ENCODE assay signal across 10 cellular contexts in the genomic region with DNA sequence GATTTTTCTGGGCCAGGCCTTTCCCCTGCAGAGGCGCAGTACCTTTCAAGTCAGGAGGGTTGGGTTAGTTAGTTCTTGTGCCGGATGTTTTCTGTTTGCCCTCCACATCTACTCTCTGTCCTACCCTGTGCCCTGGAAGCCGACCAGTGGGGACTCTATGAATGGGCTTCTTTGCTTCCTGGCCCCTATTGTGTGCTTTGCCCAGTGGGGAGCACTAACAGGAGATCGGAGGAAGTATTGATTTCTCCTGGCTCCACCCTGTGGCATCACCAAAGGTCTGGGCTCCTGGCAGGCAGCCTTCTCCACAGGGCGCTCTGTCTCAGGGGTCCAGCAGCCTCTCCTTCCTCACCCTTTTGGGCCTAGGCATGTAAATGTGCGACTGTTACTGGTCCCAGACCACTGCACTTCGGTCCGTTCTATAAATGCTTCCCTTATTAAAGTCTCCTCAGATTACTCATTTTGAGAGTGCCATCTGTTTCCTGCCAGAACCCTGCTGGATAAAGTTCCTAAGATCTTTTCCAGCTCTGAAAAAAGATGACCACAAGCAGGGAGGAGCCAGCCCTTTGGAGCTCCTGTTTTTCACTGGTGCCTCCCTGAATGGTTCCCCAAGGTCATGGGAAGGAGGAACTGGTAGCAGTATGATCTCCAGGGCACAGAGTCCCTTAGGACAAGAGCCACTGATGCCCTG. TPM values are rescaled to one million over a fixed set of nuclear protein-coding genes. Genes with fewer than 3 reads are reported as not detected.
DNase-seq lines count a peak whose midpoint lies in the region; ATAC-seq and TF ChIP-seq lines count a peak whose summit lies in the region.
"Had no signal": no experiment of that assay in that cellular context is flagged by ENCODE, and none has a peak within 500 bp of the region (broad histone marks: within the 10 kb centered on the region; RNA-seq: fewer than 3 reads in every experiment).

No MANE protein-coding gene starts in this region.

- no peak overlapping the region for H3K4me2 ChIP-seq in mesenchymal stem cell (ENCODE audit: low read length, poor library complexity, severe bottlenecking)
- H3K4me2 ChIP-seq: PC-9 had no signal

- H3K36me3 Mint-ChIP-seq in natural killer cell treated with Interleukin-12 subunit alpha and Interleukin-12 subunit beta and Interleukin-15 and Interleukin-18, amount 100 ng/mL, for 72 hours: no peaks in the 10 kb centered on the region
- H3K36me3 Mint-ChIP-seq in natural killer cell: no peaks in the 10 kb centered on the region
- H3K36me3 Mint-ChIP-seq in activated CD8-positive, alpha-beta T cell treated with anti-CD3 and anti-CD28 coated beads, Interleukin-2, amount 10 ng/mL, durations not matched to agents 7 days and 5 days (ENCODE audit: low read depth): no peaks in the 10 kb centered on the region

- H3K14ac ChIP-seq in mesenchymal stem cell (ENCODE audit: low read length in 2 of 2): no peak overlapping the region

- H3K9me3 ChIP-seq in mesenchymal stem cell (ENCODE audit: control insufficient read depth, low read length) (no peaks in the 10 kb centered on the region), vagina (no peaks in the 10 kb centered on the region)

- intact Hi-C loops in natural killer cell (cut with micrococcal nuclease) (no loop called here), vagina (cut with DNase I) (no loop called here)

- no peak for DNase-seq in natural killer cell treated with Interleukin-12 subunit alpha and Interleukin-12 subunit beta and Interleukin-15 and Interleukin-18, amount 100 ng/mL, for 72 hours (ENCODE audit: low spot score)
- DNase-seq in natural killer cell (no peak), cerebellar cortex (ENCODE audit: low spot score) (peak; percentile 71), mesenchymal stem cell (peak; percentile 87), vagina (ENCODE audit: extremely low spot score in 2 of 2) (no peak), NOMO-1 (lab: John Stamatoyannopoulos, UW; ENCODE audit: unreplicated experiment in 2 of 2) (no peak)
- DNase-seq in activated CD8-positive, alpha-beta T cell treated with anti-CD3 and anti-CD28 coated beads, Interleukin-2, amount 10 ng/mL, durations not matched to agents 7 days and 5 days: no peak
- DNase-seq: occipital lobe, PC-9 had no signal

- peak overlapping the region; percentile 65 for H2BK120ac ChIP-seq in mesenchymal stem cell (ENCODE audit: low read depth, low read length)

- peak overlapping the region; percentile 95 for H4K91ac ChIP-seq in mesenchymal stem cell (ENCODE audit: low read length)

- CTCF ChIA-PET in activated CD8-positive, alpha-beta T cell treated with anti-CD3 and anti-CD28 coated beads, Interleukin-2, amount 10 ng/mL, durations not matched to agents 7 days and 5 days (lab: Charles Lee): interaction anchor here (0.8 to 2.1 kb wide), 5 partner anchors 11 to 69 kb away, joined by 3 to 8 read pairs (median 3); no protein-coding TSS in a partner anchor

- peaks cover 5 to 7% of the 10 kb centered on the region in 2 experiments for H3K36me3 ChIP-seq in mesenchymal stem cell (ENCODE audit: control insufficient read depth in 1 of 2, insufficient read depth in 2 of 2, low read depth in 1 of 2, low read length in 2 of 2)
- H3K36me3 ChIP-seq in vagina: no peaks in the 10 kb centered on the region

- peaks cover 28 to 50% of the 10 kb centered on the region in 2 donors for H3K4me1 Mint-ChIP-seq in natural killer cell treated with Interleukin-12 subunit alpha and Interleukin-12 subunit beta and Interleukin-15 and Interleukin-18, amount 100 ng/mL, for 72 hours (ENCODE audit: low read depth in 2 of 2)
- peaks cover 23 to 26% of the 10 kb centered on the region in 2 donors for H3K4me1 Mint-ChIP-seq in natural killer cell
- peaks cover 72% of the 10 kb centered on the region for H3K4me1 Mint-ChIP-seq in activated CD8-positive, alpha-beta T cell treated with anti-CD3 and anti-CD28 coated beads, Interleukin-2, amount 10 ng/mL, durations not matched to agents 7 days and 5 days (ENCODE audit: low read depth)

- peaks cover 6 to 12% of the 10 kb centered on the region in 2 donors for H3K27me3 Mint-ChIP-seq in natural killer cell treated with Interleukin-12 subunit alpha and Interleukin-12 subunit beta and Interleukin-15 and Interleukin-18, amount 100 ng/mL, for 72 hours
- peaks cover 3 to 12% of the 10 kb centered on the region in 2 donors for H3K27me3 Mint-ChIP-seq in natural killer cell (ENCODE audit: low read depth in 2 of 2)
- peaks cover 18% of the 10 kb centered on the region for H3K27me3 Mint-ChIP-seq in activated CD8-positive, alpha-beta T cell treated with anti-CD3 and anti-CD28 coated beads, Interleukin-2, amount 10 ng/mL, durations not matched to agents 7 days and 5 days (ENCODE audit: low read depth)

- TF ChIP-seq CTCF in natural killer cell (IDR thresholded peaks at IDR 0.05) (no peak), vagina (IDR thresholded peaks at IDR 0.05) (no peak)

- H3K27ac Mint-ChIP-seq in natural killer cell treated with Interleukin-12 subunit alpha and Interleukin-12 subunit beta and Interleukin-15 and Interleukin-18, amount 100 ng/mL, for 72 hours: peak overlapping the region; percentile 39 to 45
- no peak overlapping the region for H3K27ac Mint-ChIP-seq in natural killer cell
- H3K27ac Mint-ChIP-seq in activated CD8-positive, alpha-beta T cell treated with anti-CD3 and anti-CD28 coated beads, Interleukin-2, amount 10 ng/mL, durations not matched to agents 7 days and 5 days: no peak overlapping the region

- no peak for ATAC-seq in natural killer cell treated with Interleukin-12 subunit alpha and Interleukin-12 subunit beta and Interleukin-15 and Interleukin-18, amount 100 ng/mL, for 72 hours
- ATAC-seq in natural killer cell (no peak), GM21390 (IDR thresholded peaks at IDR 0.05; ENCODE audit: unreplicated experiment) (no peak)
- no peak for ATAC-seq in activated CD8-positive, alpha-beta T cell treated with anti-CD3 and anti-CD28 coated beads, Interleukin-2, amount 10 ng/mL, durations not matched to agents 7 days and 5 days

- peak overlapping the region; percentile 35 to 84 for H3K4ac ChIP-seq in mesenchymal stem cell (ENCODE audit: low read depth in 1 of 2, low read length in 2 of 2)

- TF ChIP-seq POLR2A in vagina (IDR thresholded peaks at IDR 0.05): no peak

- H2AK5ac ChIP-seq in mesenchymal stem cell (ENCODE audit: low read length, severe bottlenecking): peak overlapping the region; percentile 66

- peak overlapping the region; percentile 39 for H2BK15ac ChIP-seq in mesenchymal stem cell (ENCODE audit: low read depth, poor library complexity, severe bottlenecking)

- no peak overlapping the region for H2AFZ ChIP-seq in mesenchymal stem cell (ENCODE audit: low read depth, low read length)
- H2AFZ ChIP-seq: PC-9 had no signal

- peak overlapping the region; percentile 39 for H3K27ac ChIP-seq in mesenchymal stem cell (ENCODE audit: low read length, poor library complexity, severe bottlenecking)
- peak overlapping the region; percentile 73 for H3K27ac ChIP-seq in vagina
- H3K27ac ChIP-seq: PC-9 had no signal

- peak overlapping the region; percentile 87 for H4K8ac ChIP-seq in mesenchymal stem cell (ENCODE audit: low read length)

- H3K18ac ChIP-seq in mesenchymal stem cell (ENCODE audit: low read depth in 1 of 2, low read length in 2 of 2): peak overlapping the region; percentile 86 to 89

- H2BK12ac ChIP-seq in mesenchymal stem cell (ENCODE audit: low read length in 2 of 2): peak overlapping the region; percentile 32 to 96

- H3K9ac ChIP-seq in mesenchymal stem cell (ENCODE audit: low read length): no peak overlapping the region

- peaks cover 33% of the 10 kb centered on the region for H3K79me1 ChIP-seq in mesenchymal stem cell (replicated peaks; ENCODE audit: low read length, poor library complexity, severe bottlenecking)

- 65% methylated on average over 8 of the region's 8 CpGs for WGBS in mesenchymal stem cell

- H3K4me1 ChIP-seq in mesenchymal stem cell (ENCODE audit: control insufficient read depth, insufficient read depth, low read depth, low read length): peaks cover 33% of the 10 kb centered on the region
- H3K4me1 ChIP-seq in vagina: peaks cover 46% of the 10 kb centered on the region

- no peak overlapping the region for H3K23ac ChIP-seq in mesenchymal stem cell (ENCODE audit: low read length in 2 of 2)

- no peaks in the 10 kb centered on the region for H3K27me3 ChIP-seq in mesenchymal stem cell (ENCODE audit: control insufficient read depth in 1 of 2, insufficient read depth in 1 of 2, low read length in 2 of 2)
- H3K27me3 ChIP-seq in vagina: no peaks in the 10 kb centered on the region

- POLR2A ChIA-PET in activated CD8-positive, alpha-beta T cell treated with anti-CD3 and anti-CD28 coated beads, Interleukin-2, amount 10 ng/mL, durations not matched to agents 7 days and 5 days (lab: Charles Lee): interaction anchor here (0.6 to 0.7 kb wide), 2 partner anchors 36 to 232 kb away, joined by 3 read pairs; a partner anchor contains a TSS

- H3K9me3 Mint-ChIP-seq in natural killer cell treated with Interleukin-12 subunit alpha and Interleukin-12 subunit beta and Interleukin-15 and Interleukin-18, amount 100 ng/mL, for 72 hours: no peaks in the 10 kb centered on the region
- no peaks in the 10 kb centered on the region for H3K9me3 Mint-ChIP-seq in natural killer cell
- no peaks in the 10 kb centered on the region for H3K9me3 Mint-ChIP-seq in activated CD8-positive, alpha-beta T cell treated with anti-CD3 and anti-CD28 coated beads, Interleukin-2, amount 10 ng/mL, durations not matched to agents 7 days and 5 days (ENCODE audit: insufficient read depth)

- H3K4me3 Mint-ChIP-seq in natural killer cell treated with Interleukin-12 subunit alpha and Interleukin-12 subunit beta and Interleukin-15 and Interleukin-18, amount 100 ng/mL, for 72 hours: peak overlapping the region; percentile 60
- no peak overlapping the region for H3K4me3 Mint-ChIP-seq in natural killer cell
- no peak overlapping the region for H3K4me3 Mint-ChIP-seq in activated CD8-positive, alpha-beta T cell treated with anti-CD3 and anti-CD28 coated beads, Interleukin-2, amount 10 ng/mL, durations not matched to agents 7 days and 5 days

- no peak overlapping the region for H3K4me3 ChIP-seq in mesenchymal stem cell (ENCODE audit: insufficient read depth in 1 of 2, low read depth in 1 of 2, low read length in 2 of 2)
- no peak overlapping the region for H3K4me3 ChIP-seq in vagina
- H3K4me3 ChIP-seq: PC-9 had no signal

- no peak overlapping the region for H2BK5ac ChIP-seq in mesenchymal stem cell (ENCODE audit: low read depth, low read length, poor library complexity, severe bottlenecking)

RNA-seq across cellular contexts. Expression of a gene that starts 44.5 kb away (rescaled TPM):
- total RNA-seq in natural killer cell treated with Interleukin-12 subunit alpha and Interleukin-12 subunit beta and Interleukin-15 and Interleukin-18, amount 100 ng/mL, for 72 hours: 1 to 10 TPM in 1 of 2 donors, under 1 TPM in 1; 0.69 to 1.3 TPM
- total RNA-seq in natural killer cell (1 to 10 TPM in 2 of 3 donors, under 1 TPM in 1; 0.50 to 3.4 (median 1.8) TPM), vagina (28.0 TPM)
- polyA plus RNA-seq in mesenchymal stem cell (2013, experiment 1 of 2): 29.3 TPM
- 28.9 TPM for polyA plus RNA-seq in mesenchymal stem cell (2013, experiment 2 of 2)
- total RNA-seq in activated CD8-positive, alpha-beta T cell treated with anti-CD3 and anti-CD28 coated beads, Interleukin-2, amount 10 ng/mL, durations not matched to agents 7 days and 5 days: 1 to 10 TPM in 1 of 2 experiments, under 1 TPM in 1; 0.90 to 2.1 TPM

Comparison
In these comparisons a context has a peak if more than half of its experiments do, and no peak if none do; other contexts are left out.
1. H3K27ac Mint-ChIP-seq: peak in natural killer cell treated with Interleukin-12 subunit alpha and Interleukin-12 subunit beta and Interleukin-15 and Interleukin-18, amount 100 ng/mL, for 72 hours (2 of 2); none in natural killer cell (0 of 2) and activated CD8-positive, alpha-beta T cell treated with anti-CD3 and anti-CD28 coated beads, Interleukin-2, amount 10 ng/mL, durations not matched to agents 7 days and 5 days (single experiment).
2. DNase-seq: peak in cerebellar cortex (single experiment) and mesenchymal stem cell (single experiment); none in natural killer cell treated with Interleukin-12 subunit alpha and Interleukin-12 subunit beta and Interleukin-15 and Interleukin-18, amount 100 ng/mL, for 72 hours (single experiment), natural killer cell (single experiment), vagina (0 of 2), activated CD8-positive, alpha-beta T cell treated with anti-CD3 and anti-CD28 coated beads, Interleukin-2, amount 10 ng/mL, durations not matched to agents 7 days and 5 days (single experiment) and NOMO-1 (0 of 2).